In genomic region chr17:82394296-82394695, GRCh38 we compare ENCODE assay signal across 18 cellular contexts. TPM values are rescaled to one million over a fixed set of nuclear protein-coding genes. Genes with fewer than 3 reads are reported as not detected.
DNase-seq lines count a peak whose midpoint lies in the region; TF ChIP-seq lines count a peak whose summit lies in the region.
"Had no signal": no experiment of that assay in that cellular context is flagged by ENCODE, and none has a peak within 500 bp of the region (broad histone marks: within the 10 kb centered on the region; RNA-seq: fewer than 3 reads in every experiment).

No MANE protein-coding gene starts in this region.

- CTCF ChIA-PET in A673 (lab: Charles Lee), result no interaction called here

- no TSS peak for BruUV-seq in A673 (replicated peaks; lab: Mats Ljungman, UMichigan)

- no peaks in the 10 kb centered on the region for H3K9me3 Mint-ChIP-seq in nephron progenitor cell
- H3K9me3 Mint-ChIP-seq: CD4-positive, alpha-beta T cell; IgD-negative memory B cell had no signal

- peaks cover 94% of the 10 kb centered on the region for H4K20me1 ChIP-seq in BLaER1

- intact Hi-C loops in A673 (cut with micrococcal nuclease; ENCODE audit: unreplicated experiment), result no loop called here

- peaks cover 58% of the 10 kb centered on the region for H3K4me1 Mint-ChIP-seq in nephron progenitor cell

- H3K4me3 ChIP-seq in BLaER1 (no peak overlapping the region), A673 (ENCODE audit: low read depth, low read length, poor library complexity, severe bottlenecking) (no peak overlapping the region)
- H3K4me3 ChIP-seq: HAP-1 had no signal

- no peak overlapping the region for H3K4me3 Mint-ChIP-seq in nephron progenitor cell
- H3K4me3 Mint-ChIP-seq: CD4-positive, alpha-beta T cell had no signal

- H3K27ac ChIP-seq in BLaER1 (no peak overlapping the region), A673 (ENCODE audit: low read depth, low read length, poor library complexity, severe bottlenecking) (no peak overlapping the region)
- H3K27ac ChIP-seq: 22Rv1 had no signal

- POLR2A ChIA-PET in A673 (lab: Charles Lee; ENCODE audit: low non-redundant PET), result interaction anchor here (0.6 kb wide), 1 partner anchor 23 kb away, joined by 19 read pairs; no protein-coding TSS in a partner anchor

- H3K9me3 ChIP-seq in BLaER1 (no peaks in the 10 kb centered on the region), A673 (ENCODE audit: low read depth, low read length, poor library complexity, severe bottlenecking) (no peaks in the 10 kb centered on the region)
- H3K9me3 ChIP-seq: HAP-1 had no signal

- H3K36me3 ChIP-seq in BLaER1 (peaks cover 27% of the 10 kb centered on the region), A673 (ENCODE audit: insufficient read depth, low read length, poor library complexity, severe bottlenecking) (no peaks in the 10 kb centered on the region)
- H3K36me3 ChIP-seq: HAP-1 had no signal

- H3K36me3 Mint-ChIP-seq in nephron progenitor cell (ENCODE audit: low read depth), result peaks cover 32% of the 10 kb centered on the region

- H3K4me1 ChIP-seq in BLaER1 (peaks cover 37% of the 10 kb centered on the region), A673 (ENCODE audit: insufficient read depth, low read length, poor library complexity, severe bottlenecking) (peaks cover 16% of the 10 kb centered on the region)
- H3K4me1 ChIP-seq: HAP-1 had no signal

- H3K27me3 Mint-ChIP-seq in nephron progenitor cell (ENCODE audit: low read depth, poor library complexity), result peaks cover 10% of the 10 kb centered on the region
- H3K27me3 Mint-ChIP-seq: CD4-positive, alpha-beta T cell; IgD-negative memory B cell had no signal

- peak overlapping the region; percentile 90 for H3K27ac Mint-ChIP-seq in nephron progenitor cell
- H3K27ac Mint-ChIP-seq: CD4-positive, alpha-beta T cell; IgD-negative memory B cell had no signal

- H3K27me3 ChIP-seq in BLaER1 (peaks cover 59% of the 10 kb centered on the region), A673 (replicated peaks; ENCODE audit: insufficient read depth, low read depth, low read length, poor library complexity) (no peaks in the 10 kb centered on the region)

- TF ChIP-seq CTCF in nephron progenitor cell (IDR thresholded peaks at IDR 0.05), result no peak
- TF ChIP-seq CTCF in A673 (conservative IDR thresholded peaks at IDR 0.05; ENCODE audit: low read depth, low read length), result no peak

- peak overlapping the region; percentile 66 for H3K4me2 ChIP-seq in BLaER1

- DNase-seq in NCI-H2171 treated with DMSO at 0.1 percent for 48 hours (lab: John Stamatoyannopoulos, UW), result peak; percentile 12
- DNase-seq in NCI-H2171 (lab: John Stamatoyannopoulos, UW), result no peak
- DNase-seq in glomerular visceral epithelial cell (ENCODE audit: extremely low spot score), result peak; percentile 48
- DNase-seq in nephron progenitor cell, result no peak
- no peak for DNase-seq in activated CD8-positive, alpha-beta memory T cell treated with anti-CD3 and anti-CD28 coated beads, Interleukin-2, amount 50 U/mL, for 48 hours
- DNase-seq in A673 (ENCODE audit: low spot score), result no peak
- DNase-seq: AML-193; C1 segment of cervical spinal cord; CD4-positive, alpha-beta T cell; DMS153; DMS79 treated with DMSO at 0.1 percent for 48 hours; EL had no signal

- no peak overlapping the region for H3K9ac ChIP-seq in BLaER1

RNA-seq across cellular contexts. Expression of gene UTS2R, which starts 22.7 kb away (rescaled TPM):
- total RNA-seq in A673 (2021), result 0.52 and 0.58 TPM in 2 replicates
- total RNA-seq: CD4-positive, alpha-beta T cell; H1; HT1080 had no signal

RNA-seq across cellular contexts. Expression of gene HEXD, which starts 23.9 kb away (rescaled TPM):
- total RNA-seq in A673 (2021), result 20.1 and 24.0 TPM in 2 replicates

RNA-seq across cellular contexts. Expression of gene OGFOD3, which starts 24.1 kb away (rescaled TPM):
- total RNA-seq in A673 (2021), result 25.0 and 30.9 TPM in 2 replicates

RNA-seq across cellular contexts. Expression of gene TEX19, which starts 35.2 kb away (rescaled TPM):
- total RNA-seq in A673 (2021), result 0.39 and 1.2 TPM in 2 replicates
- total RNA-seq: CD4-positive, alpha-beta T cell had no signal

RNA-seq across cellular contexts. Expression of gene CYBC1, which starts 56.3 kb away (rescaled TPM):
- total RNA-seq in A673 (2021), result 72.8 and 91.1 TPM in 2 replicates

Comparison
In these comparisons a context has a peak if more than half of its experiments do, and no peak if none do; other contexts are left out.
1. DNase-seq: peak in NCI-H2171 treated with DMSO at 0.1 percent for 48 hours (single experiment) and glomerular visceral epithelial cell (single experiment); none in NCI-H2171 (single experiment), nephron progenitor cell (single experiment), activated CD8-positive, alpha-beta memory T cell treated with anti-CD3 and anti-CD28 coated beads, Interleukin-2, amount 50 U/mL, for 48 hours (single experiment) and A673 (single experiment).